1 cellular context compared by ENCODE assay signal in genomic region chr1:215923129-215923824, GRCh38.
TF ChIP-seq lines count a peak whose summit lies in the region.

No MANE protein-coding gene starts in this region.

TF ChIP-seq in IMR-90, 13 proteins besides CTCF, POLR2A, EP300 and RAD21 (continued from another document):
- no peak for TF ChIP-seq MXI1 (IDR thresholded peaks at IDR 0.05; ENCODE audit: borderline replicate concordance, low read depth, low read length)
